ENCODE assay signal across 8 cellular contexts in genomic region chr6:28807682-28808280, GRCh38.
A peak's percentile ranks its signal among the peaks of the same experiment; 100 is the strongest.
DNase-seq lines count a peak whose midpoint lies in the region; ATAC-seq, FAIRE-seq and TF ChIP-seq lines count a peak whose summit lies in the region.

No MANE protein-coding gene starts in this region.

- TF ChIP-seq CTCF in AG04450 (IDR thresholded peaks at IDR 0.05; ENCODE audit: low read depth, low read length) (no peak), HCT116 (IDR thresholded peaks at IDR 0.05 in 2 of 3, conservative IDR thresholded peaks at IDR 0.05 in 1 of 3; ENCODE audit: borderline replicate concordance in 1 of 3, insufficient read depth in 1 of 3, low read depth in 2 of 3, low read length in 2 of 3) (no peak), endothelial cell of umbilical vein (IDR thresholded peaks at IDR 0.05; ENCODE audit: extremely low read depth in 1 of 2, insufficient read depth in 1 of 2, low read depth in 1 of 2, low read length in 2 of 2) (no peak)

- RAD21 ChIA-PET in HCT116 (lab: Charles Lee; ENCODE audit: low non-redundant PET in 1 of 2, low total read pairs in 2 of 2, uncharacterized antibody in 2 of 2, unreplicated experiment in 2 of 2) = no interaction called here

- intact Hi-C loops in HCT116 (cut with micrococcal nuclease) (no loop called here), endothelial cell of umbilical vein (cut with micrococcal nuclease) (loop anchor here (2.0 kb wide), 1 partner anchor 31 kb away; no protein-coding TSS in a partner anchor)

- peak overlapping the region; percentile 37 for H3K4me3 ChIP-seq in AG04450 (ENCODE audit: low read depth, low read length)
- no peak overlapping the region for H3K4me3 ChIP-seq in HCT116 (replicated peaks in 1 of 2; ENCODE audit: low read depth in 1 of 2, low read length in 2 of 2)
- H3K4me3 ChIP-seq in endothelial cell of umbilical vein (replicated peaks in 1 of 3; ENCODE audit: insufficient read depth in 1 of 3, low read depth in 1 of 3, low read length in 3 of 3) = peak overlapping the region in 2 of 3 experiments; percentile 30 to 36

- FAIRE-seq in RCC 7860 (lab: Jason Lieb, UNC) (no peak), endothelial cell of umbilical vein (lab: Jason Lieb, UNC) (peak; percentile 59)

- no peaks in the 10 kb centered on the region for H3K79me2 ChIP-seq in HCT116 (ENCODE audit: insufficient read depth, low read length)
- H3K79me2 ChIP-seq in endothelial cell of umbilical vein (ENCODE audit: control insufficient read depth, insufficient read depth, low read length) = no peaks in the 10 kb centered on the region

- no peak overlapping the region for H3K9ac ChIP-seq in HCT116 (ENCODE audit: low read length)
- H3K9ac ChIP-seq in endothelial cell of umbilical vein (replicated peaks; ENCODE audit: extremely low read depth, insufficient read depth, low read length) = no peak overlapping the region

- TF ChIP-seq RAD21 in HCT116 (IDR thresholded peaks at IDR 0.05; ENCODE audit: low read depth) = 0 out of 2 replicates have a peak, but pooled peaks have one; percentile 1

- dilution Hi-C loops in endothelial cell of umbilical vein (cut with MboI; ENCODE audit: extremely low pct_ligation_motif_present, low sequenced_read_pairs) = no loop called here

- TF ChIP-seq POLR2A in HCT116 (IDR thresholded peaks at IDR 0.05; ENCODE audit: borderline replicate concordance, extremely low read depth, insufficient read depth, insufficient read length) (no peak), endothelial cell of umbilical vein (IDR thresholded peaks at IDR 0.05; ENCODE audit: low read depth, low read length) (no peak)

- ATAC-seq in HCT116 (peak; percentile 81), HG02870 (IDR thresholded peaks at IDR 0.05; ENCODE audit: unreplicated experiment) (no peak), HG03135 (IDR thresholded peaks at IDR 0.05; ENCODE audit: unreplicated experiment) (no peak)

- no peaks in the 10 kb centered on the region for H3K9me2 ChIP-seq in HCT116 (ENCODE audit: insufficient read depth)

- H3K4me2 ChIP-seq in HCT116 (ENCODE audit: low read length) = peak overlapping the region; percentile 35; the same call in 1 of the 2 replicates
- H3K4me2 ChIP-seq in endothelial cell of umbilical vein (ENCODE audit: insufficient read depth, low read length) = peak overlapping the region; percentile 63

- DNase-seq in AG04450 (ENCODE audit: low read depth, low spot score) (no peak), HCT116 (ENCODE audit: low read depth, low spot score) (peak; percentile 75), RCC 7860 (ENCODE audit: low spot score) (peak; percentile 55), endothelial cell of umbilical vein (ENCODE audit: low read depth, low spot score) (peak; percentile 53), CD1c-positive myeloid dendritic cell (ENCODE audit: extremely low spot score) (no peak)
- DNase-seq in stimulated activated CD8-positive, alpha-beta memory T cell treated with anti-CD3 and anti-CD28 coated beads, Interleukin-4, amount 100 ng/mL, for 48 hours = peak; percentile 73

- BruUV-seq in HCT116 (replicated peaks; lab: Mats Ljungman, UMichigan) (no TSS peak), endothelial cell of umbilical vein (replicated peaks; lab: Mats Ljungman, UMichigan) (no TSS peak)

- H3K9me3 ChIP-seq in AG04450 (ENCODE audit: control insufficient read depth, insufficient read depth, low read length) (no peaks in the 10 kb centered on the region), HCT116 (ENCODE audit: control insufficient read depth in 1 of 2, insufficient read depth in 1 of 2, low read depth in 1 of 2, low read length in 2 of 2) (no peaks in the 10 kb centered on the region), endothelial cell of umbilical vein (replicated peaks; ENCODE audit: control insufficient read depth, insufficient read depth, low read length) (no peaks in the 10 kb centered on the region)

- H4K20me1 ChIP-seq in HCT116 (ENCODE audit: insufficient read depth) = no peaks in the 10 kb centered on the region
- H4K20me1 ChIP-seq in endothelial cell of umbilical vein (replicated peaks; ENCODE audit: control insufficient read depth, extremely low read depth, insufficient read depth, low read length) = peaks cover 2% of the 10 kb centered on the region

- H3K27ac ChIP-seq in AG04450 (ENCODE audit: low read depth, low read length) (no peak overlapping the region), HCT116 (ENCODE audit: low read depth, low read length) (no peak overlapping the region), endothelial cell of umbilical vein (ENCODE audit: insufficient read depth, low read depth, low read length) (no peak overlapping the region)

- H3K4me1 ChIP-seq in HCT116 (ENCODE audit: control insufficient read depth in 1 of 2, insufficient read depth in 2 of 2, low read length in 2 of 2) (peaks cover 0 to 5% of the 10 kb centered on the region in 2 experiments; a peak in 2 of 4 replicates), endothelial cell of umbilical vein (ENCODE audit: control insufficient read depth, extremely low read depth, insufficient read depth, low read length) (peaks cover 4% of the 10 kb centered on the region)

- CTCF ChIA-PET in AG04450 (lab: Charles Lee) (no interaction called here), HCT116 (lab: Charles Lee) (interaction anchor here (1.1 kb wide), 1 partner anchor 79 kb away, joined by 3 read pairs; no protein-coding TSS in a partner anchor), endothelial cell of umbilical vein (lab: Charles Lee) (no interaction called here)

- peaks cover 24% of the 10 kb centered on the region for H3K27me3 ChIP-seq in AG04450 (ENCODE audit: control insufficient read depth, insufficient read depth, low read length)
- no peaks in the 10 kb centered on the region for H3K27me3 ChIP-seq in HCT116 (ENCODE audit: insufficient read depth, low read length)
- peaks cover 39 to 50% of the 10 kb centered on the region in 2 experiments for H3K27me3 ChIP-seq in endothelial cell of umbilical vein (ENCODE audit: control insufficient read depth in 2 of 2, insufficient read depth in 2 of 2, low read length in 2 of 2)

- H3K36me3 ChIP-seq in HCT116 (ENCODE audit: control insufficient read depth in 1 of 2, insufficient read depth in 2 of 2, low read length in 2 of 2) (no peaks in the 10 kb centered on the region), endothelial cell of umbilical vein (ENCODE audit: control insufficient read depth in 2 of 2, extremely low read depth in 1 of 2, insufficient read depth in 2 of 2, low read length in 2 of 2) (no peaks in the 10 kb centered on the region)

- H2AFZ ChIP-seq in HCT116 (ENCODE audit: low read depth, low read length, poor library complexity, severe bottlenecking) = peak overlapping the region; percentile 29
- H2AFZ ChIP-seq in endothelial cell of umbilical vein (ENCODE audit: low read depth, low read length) = no peak overlapping the region

- no peaks in the 10 kb centered on the region for H3K9me1 ChIP-seq in endothelial cell of umbilical vein (replicated peaks; ENCODE audit: control insufficient read depth, extremely low read depth, insufficient read depth, low read length)

- POLR2A ChIA-PET in AG04450 (lab: Yijun Ruan, JAX) (no interaction called here), HCT116 (lab: Charles Lee) (interaction anchor here (0.7 kb wide), 1 partner anchor 12 kb away, joined by 3 read pairs; no protein-coding TSS in a partner anchor), endothelial cell of umbilical vein (lab: Charles Lee) (no interaction called here)

TF ChIP-seq in HCT116, 20 proteins besides CTCF, POLR2A, EP300 and RAD21 (continues in another document):
- TF ChIP-seq SP1 (IDR thresholded peaks at IDR 0.05; ENCODE audit: low read depth) = peak; percentile 28; the same call in 1 of the 2 replicates
- TF ChIP-seq ZNF274 (IDR thresholded peaks at IDR 0.05; ENCODE audit: low read depth, low read length) = no peak
- no peak for TF ChIP-seq YY1 (IDR thresholded peaks at IDR 0.05; ENCODE audit: extremely low read depth, insufficient replicate concordance, low read depth, low read length)
- no peak for TF ChIP-seq MAX (IDR thresholded peaks at IDR 0.05)
- TF ChIP-seq EZH2phosphoT487 (IDR thresholded peaks at IDR 0.05; ENCODE audit: borderline replicate concordance) = no peak
- TF ChIP-seq CEBPB (IDR thresholded peaks at IDR 0.05; ENCODE audit: low read depth) = no peak
- TF ChIP-seq SIN3A (IDR thresholded peaks at IDR 0.05; ENCODE audit: low read depth) = no peak
- TF ChIP-seq FOSL1 (IDR thresholded peaks at IDR 0.05; ENCODE audit: low read depth) = no peak
- no peak for TF ChIP-seq ZFX (IDR thresholded peaks at IDR 0.05)
- no peak for TF ChIP-seq POLR2AphosphoS5 (IDR thresholded peaks at IDR 0.05; ENCODE audit: low read depth, low read length)
- peak; percentile 89 for TF ChIP-seq CBX3 (IDR thresholded peaks at IDR 0.05; ENCODE audit: low read depth)
- no peak for TF ChIP-seq EZH2 (IDR thresholded peaks at IDR 0.05)
- no peak for TF ChIP-seq SRF (IDR thresholded peaks at IDR 0.05; ENCODE audit: low read depth)

TF ChIP-seq in endothelial cell of umbilical vein, 7 proteins besides CTCF, POLR2A, EP300 and RAD21:
- TF ChIP-seq FOS (IDR thresholded peaks at IDR 0.05; ENCODE audit: borderline replicate concordance, insufficient read depth, low read length) (no peak), EZH2 (IDR thresholded peaks at IDR 0.05; ENCODE audit: borderline replicate concordance, low read depth, low read length, severe bottlenecking) (no peak), MYC (IDR thresholded peaks at IDR 0.05; ENCODE audit: low read depth, low read length) (no peak), POLR2AphosphoS5 (IDR thresholded peaks at IDR 0.05; ENCODE audit: insufficient read depth, low read depth, low read length) (no peak), GATA2 (IDR thresholded peaks at IDR 0.05; ENCODE audit: insufficient read depth, insufficient read length, low read depth, low read length) (no peak), MAX (IDR thresholded peaks at IDR 0.05; ENCODE audit: insufficient read depth, insufficient read length) (no peak), JUN (IDR thresholded peaks at IDR 0.05; ENCODE audit: borderline replicate concordance, insufficient read depth, insufficient read length, low read depth) (no peak)

Comparison
In these comparisons a context has a peak if more than half of its experiments do, and no peak if none do; other contexts are left out.
1. DNase-seq: peak in HCT116 (single experiment), RCC 7860 (single experiment), endothelial cell of umbilical vein (single experiment) and stimulated activated CD8-positive, alpha-beta memory T cell treated with anti-CD3 and anti-CD28 coated beads, Interleukin-4, amount 100 ng/mL, for 48 hours (single experiment); none in AG04450 (single experiment) and CD1c-positive myeloid dendritic cell (single experiment).
2. H3K4me3 ChIP-seq: peak in AG04450 (single experiment) and endothelial cell of umbilical vein (2 of 3); none in HCT116 (0 of 2).